ENCODE assay signal across 19 cellular contexts in genomic region chr17:62923515-62924150, GRCh38. TPM values are rescaled to one million over a fixed set of nuclear protein-coding genes. Genes with fewer than 3 reads are reported as not detected.
A peak's percentile ranks its signal among the peaks of the same experiment; 100 is the strongest.
DNase-seq lines count a peak whose midpoint lies in the region; ATAC-seq, FAIRE-seq and TF ChIP-seq lines count a peak whose summit lies in the region.
"Had no signal": no experiment of that assay in that cellular context is flagged by ENCODE, and none has a peak within 500 bp of the region (broad histone marks: within the 10 kb centered on the region; RNA-seq: fewer than 3 reads in every experiment).

No MANE protein-coding gene starts in this region.

- no peaks in the 10 kb centered on the region for H3K36me3 Mint-ChIP-seq in CD4-positive, alpha-beta memory T cell

- no peak overlapping the region for H2AFZ ChIP-seq in hepatocyte
- H2AFZ ChIP-seq in neural cell (ENCODE audit: low read depth, low read length): no peak overlapping the region

- H3K27me3 ChIP-seq in hepatocyte (no peaks in the 10 kb centered on the region), neural cell (ENCODE audit: insufficient read depth, low read depth, low read length) (no peaks in the 10 kb centered on the region)
- H3K27me3 ChIP-seq in CD4-positive, alpha-beta memory T cell (ENCODE audit: insufficient read depth, low read length): no peaks in the 10 kb centered on the region

- no peak for TF ChIP-seq EP300 in A549 (IDR thresholded peaks at IDR 0.05)
- no peak for TF ChIP-seq EP300 in neural cell (conservative IDR thresholded peaks at IDR 0.05; ENCODE audit: poor library complexity, severe bottlenecking)

- peaks cover 11% of the 10 kb centered on the region; the same call in 2 of the 3 replicates for H3K4me1 ChIP-seq in A549
- no peaks in the 10 kb centered on the region for H3K4me1 ChIP-seq in hepatocyte (ENCODE audit: insufficient read depth)
- H3K4me1 ChIP-seq in CD4-positive, alpha-beta memory T cell (ENCODE audit: insufficient read depth, low read length): no peaks in the 10 kb centered on the region

- H3K9me3 ChIP-seq in A549 (no peaks in the 10 kb centered on the region), hepatocyte (ENCODE audit: low read depth) (no peaks in the 10 kb centered on the region), neural cell (ENCODE audit: low read length) (no peaks in the 10 kb centered on the region)
- no peaks in the 10 kb centered on the region for H3K9me3 ChIP-seq in CD4-positive, alpha-beta memory T cell (ENCODE audit: control insufficient read depth in 1 of 2, low read length in 2 of 2)

- no peak for TF ChIP-seq POLR2A in A549 (IDR thresholded peaks at IDR 0.05; ENCODE audit: low read length)

- H3K27ac ChIP-seq in A549: peak overlapping the region in 1 of 2 experiments; percentile 25; a peak in 2 of 6 replicates
- H3K27ac ChIP-seq in hepatocyte: no peak overlapping the region
- peak overlapping the region; percentile 7 for H3K27ac ChIP-seq in neural cell (ENCODE audit: low read length)
- no peak overlapping the region for H3K27ac ChIP-seq in CD4-positive, alpha-beta memory T cell (ENCODE audit: low read depth, low read length)
- H3K27ac ChIP-seq: HL-60 had no signal

- intact Hi-C loops in CD4-positive, alpha-beta memory T cell (cut with micrococcal nuclease): no loop called here

- H3K4me3 ChIP-seq in A549 (no peak overlapping the region), hepatocyte (no peak overlapping the region), neural cell (ENCODE audit: low read length) (no peak overlapping the region)
- no peak overlapping the region for H3K4me3 ChIP-seq in CD4-positive, alpha-beta memory T cell (ENCODE audit: low read length in 2 of 2)

- no peak overlapping the region for H3K9ac ChIP-seq in neural cell (ENCODE audit: low read length)

- POLR2A ChIA-PET in A549 (lab: Yijun Ruan, JAX): no interaction called here
- POLR2A ChIA-PET in CD4-positive, alpha-beta memory T cell (lab: Charles Lee; ENCODE audit: partially characterized antibody): no interaction called here

- ATAC-seq in A549: peak; percentile 36 to 45; a peak in 4 of 6 replicates

- peaks cover 7 to 9% of the 10 kb centered on the region in 2 donors for H3K27me3 Mint-ChIP-seq in CD4-positive, alpha-beta memory T cell

- no peak overlapping the region for H3K27ac Mint-ChIP-seq in CD4-positive, alpha-beta memory T cell
- H3K27ac Mint-ChIP-seq: CD4-positive, alpha-beta T cell; HFFc6 had no signal

- H3K79me2 ChIP-seq in hepatocyte: no peaks in the 10 kb centered on the region
- H3K79me2 ChIP-seq in neural cell (replicated peaks; ENCODE audit: insufficient read depth, low read length): no peaks in the 10 kb centered on the region

- H3K4me1 Mint-ChIP-seq in CD4-positive, alpha-beta memory T cell: no peaks in the 10 kb centered on the region

- WGBS in A549 (ENCODE audit: missing lambda C conversion rate): 60% methylated on average over 5 of the region's 5 CpGs
- 52% methylated on average over 5 of the region's 5 CpGs for WGBS in hepatocyte (ENCODE audit: low lambda C conversion rate, missing lambda C conversion rate)

- H3K36me3 ChIP-seq in hepatocyte (replicated peaks; ENCODE audit: insufficient read depth, low read depth) (no peaks in the 10 kb centered on the region), neural cell (ENCODE audit: insufficient read depth, low read length) (no peaks in the 10 kb centered on the region)
- H3K36me3 ChIP-seq in CD4-positive, alpha-beta memory T cell (ENCODE audit: insufficient read depth, low read length): no peaks in the 10 kb centered on the region

- no peaks in the 10 kb centered on the region for H4K20me1 ChIP-seq in hepatocyte (ENCODE audit: insufficient read depth, poor library complexity, severe bottlenecking)
- no peaks in the 10 kb centered on the region for H4K20me1 ChIP-seq in neural cell (ENCODE audit: insufficient read depth)

- TF ChIP-seq CTCF in A549 (IDR thresholded peaks at IDR 0.05) (no peak), hepatocyte (IDR thresholded peaks at IDR 0.05; ENCODE audit: poor library complexity) (no peak), neural cell (IDR thresholded peaks at IDR 0.05; ENCODE audit: poor library complexity, severe bottlenecking) (no peak)

- CTCF ChIA-PET in A549 (lab: Yijun Ruan, JAX): interaction anchor here (0.8 to 2.8 kb wide), 6 partner anchors 9 to 502 kb away, joined by 3 to 10 read pairs (median 4); partner anchors contain the start of gene TANC2
- CTCF ChIA-PET in CD4-positive, alpha-beta memory T cell (lab: Charles Lee; ENCODE audit: partially characterized antibody): no interaction called here

- FAIRE-seq in A549 (lab: Jason Lieb, UNC): no peak
- FAIRE-seq: D721Med, GM19239 had no signal

- H3F3A ChIP-seq in neural cell (ENCODE audit: insufficient read depth, low read length, poor library complexity, severe bottlenecking): peaks cover 5% of the 10 kb centered on the region

- H3K4me3 Mint-ChIP-seq in CD4-positive, alpha-beta memory T cell: no peak overlapping the region
- H3K4me3 Mint-ChIP-seq: CD4-positive, alpha-beta T cell; HFFc6 had no signal

- no peaks in the 10 kb centered on the region for H3K9me2 ChIP-seq in hepatocyte (replicated peaks; ENCODE audit: insufficient read depth)
- H3K9me2 ChIP-seq in neural cell (ENCODE audit: insufficient read depth, low read length): no peaks in the 10 kb centered on the region

- H3K4me2 ChIP-seq in A549 (peak overlapping the region; percentile 1; the same call in 1 of the 3 replicates), hepatocyte (no peak overlapping the region), neural cell (ENCODE audit: low read length) (no peak overlapping the region)

- no peaks in the 10 kb centered on the region for H3K9me3 Mint-ChIP-seq in CD4-positive, alpha-beta memory T cell
- H3K9me3 Mint-ChIP-seq: CD4-positive, alpha-beta T cell; HFFc6 had no signal

- no peak for DNase-seq in A549 (ENCODE audit: low read depth in 1 of 2, low spot score in 1 of 2)
- DNase-seq in NCI-H2227 treated with DMSO at 0.1 percent for 48 hours (lab: John Stamatoyannopoulos, UW): peak; percentile 34
- DNase-seq in hepatocyte (ENCODE audit: low spot score): peak; percentile 11
- DNase-seq in CD4-positive, alpha-beta memory T cell: no peak
- no peak for DNase-seq in NCI-H2196 (lab: John Stamatoyannopoulos, UW; ENCODE audit: unreplicated experiment)
- DNase-seq in DMS 273 (lab: John Stamatoyannopoulos, UW; ENCODE audit: unreplicated experiment): no peak
- no peak for DNase-seq in globus pallidus (ENCODE audit: low spot score)
- DNase-seq: 8988T; ACHN; C1 segment of cervical spinal cord; CD4-positive, alpha-beta T cell; DMS53; GF-D8; HCEC 1CT; HFFc6 had no signal

- TF ChIP-seq RAD21 in A549 (conservative IDR thresholded peaks at IDR 0.05 in 1 of 2, IDR thresholded peaks at IDR 0.05 in 1 of 2) (no peak), neural cell (conservative IDR thresholded peaks at IDR 0.05) (no peak)

TF ChIP-seq in A549, 52 proteins besides CTCF, POLR2A, EP300 and RAD21 (continues in another document):
- no peak for TF ChIP-seq HOXB5 (CRISPR knock-in tag; IDR thresholded peaks at IDR 0.05)
- TF ChIP-seq FOXS1 (CRISPR knock-in tag; IDR thresholded peaks at IDR 0.05): no peak
- no peak for TF ChIP-seq ZFP36 (IDR thresholded peaks at IDR 0.05; ENCODE audit: borderline replicate concordance, partially characterized antibody)
- TF ChIP-seq JUN (IDR thresholded peaks at IDR 0.05): no peak
- no peak for TF ChIP-seq RFX5 (IDR thresholded peaks at IDR 0.05)
- TF ChIP-seq ELK1 (IDR thresholded peaks at IDR 0.05; ENCODE audit: low read depth, low read length): no peak
- TF ChIP-seq SMC3 (IDR thresholded peaks at IDR 0.05): no peak
- TF ChIP-seq ZNF302 (CRISPR knock-in tag; IDR thresholded peaks at IDR 0.05): no peak
- no peak for TF ChIP-seq CBX8 (IDR thresholded peaks at IDR 0.05)
- no peak for TF ChIP-seq JUNB (IDR thresholded peaks at IDR 0.05)

TF ChIP-seq in neural cell, 6 proteins besides CTCF, POLR2A, EP300 and RAD21 (continues in another document):
- no peak for TF ChIP-seq SMC3 (conservative IDR thresholded peaks at IDR 0.05; ENCODE audit: poor library complexity)
- TF ChIP-seq MXI1 (conservative IDR thresholded peaks at IDR 0.05; ENCODE audit: poor library complexity, severe bottlenecking): no peak
- TF ChIP-seq EZH2 (IDR thresholded peaks at IDR 0.05; ENCODE audit: borderline replicate concordance, insufficient read depth, low read length, poor library complexity, severe bottlenecking): no peak
- no peak for TF ChIP-seq TAF1 (IDR thresholded peaks at IDR 0.05; ENCODE audit: low read depth)
- TF ChIP-seq POLR2AphosphoS5 (IDR thresholded peaks at IDR 0.05): no peak

RNA-seq across cellular contexts. Expression of gene TANC2, which starts 42.4 kb away (rescaled TPM):
- 33.7 and 60.6 TPM in 2 replicates for polyA plus RNA-seq in A549 (2011; rRNA removed)
- 8.3 and 10.8 TPM in 2 replicates for polyA plus RNA-seq in A549 (2012; cell fraction: cytosol; rRNA removed)
- 13.3 and 18.1 TPM in 2 replicates for polyA plus RNA-seq in A549 (2012; cell fraction: nucleus; rRNA removed)
- polyA plus RNA-seq in A549 (2017; fragmentation: RNase III; extraction: RNeasy Plus Mini Kit Qiagen cat#74134 plus additional on column Dnase treatment): 16.3 to 19.4 TPM (median 17.9 TPM) in 3 replicates
- 584 and 615 TPM in 2 replicates for polyA minus RNA-seq in A549 (2011; rRNA and poly(A)+ RNA removed)
- total RNA-seq in hepatocyte: 16.7 and 39.2 TPM in 2 replicates
- polyA plus RNA-seq in hepatocyte: 20.4 and 20.8 TPM in 2 replicates
- polyA plus RNA-seq in neural cell: 16.3 and 24.1 TPM in 2 replicates
- 281 and 298 TPM in 2 replicates for polyA minus RNA-seq in neural cell
- total RNA-seq in CD4-positive, alpha-beta memory T cell: 10 to 100 TPM; 30.0 to 37.8 TPM
- 10 to 100 TPM in 1 of 2 donors, 1 to 10 TPM in 1; 1.3 to 14.2 TPM for polyA plus RNA-seq in CD4-positive, alpha-beta memory T cell

Comparison
In these comparisons a context has a peak if more than half of its experiments do, and no peak if none do; other contexts are left out.
1. DNase-seq: peak in NCI-H2227 treated with DMSO at 0.1 percent for 48 hours (single experiment) and hepatocyte (single experiment); none in A549 (0 of 2), CD4-positive, alpha-beta memory T cell (0 of 5), NCI-H2196 (single experiment), DMS 273 (single experiment) and globus pallidus (single experiment).